ENCODE assay signal across 27 cellular contexts in the genomic region with DNA sequence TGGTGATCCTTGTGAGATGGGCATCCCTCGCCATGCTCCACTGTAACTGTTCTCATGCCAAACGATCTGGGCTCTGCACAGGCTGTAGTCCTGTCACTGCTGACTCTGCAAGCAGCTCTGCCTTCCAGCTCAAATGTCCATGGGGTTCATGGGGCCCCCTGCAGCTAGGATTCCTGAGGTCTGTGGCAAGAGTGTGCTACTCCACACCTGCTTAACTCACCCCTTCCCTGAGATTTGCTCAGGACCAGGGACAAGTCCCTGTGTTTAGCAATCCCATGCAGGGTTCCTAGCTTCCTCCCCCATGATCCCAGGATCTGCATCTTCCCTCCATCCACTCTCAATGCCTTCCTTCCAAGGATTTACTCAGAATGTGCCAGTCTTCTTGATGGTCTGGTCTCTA.
"Had no signal": no experiment of that assay in that cellular context is flagged by ENCODE, and none has a peak within 500 bp of the region (broad histone marks: within the 10 kb centered on the region; RNA-seq: fewer than 3 reads in every experiment).

No MANE protein-coding gene starts in this region.

- H3K4me1 Mint-ChIP-seq: naive thymus-derived CD4-positive, alpha-beta T cell; stimulated activated effector memory CD8-positive, alpha-beta T cell treated with anti-CD3 and anti-CD28 coated beads, Interleukin-12 subunit alpha, Interleukin-12 subunit beta, amount 100 ng/mL, for 72 hours; stimulated activated naive CD8-positive, alpha-beta T cell treated with anti-CD3 and anti-CD28 coated beads, Interleukin-15, amount 100 ng/mL, for 72 hours had no signal

- ATAC-seq: mucosa of descending colon; naive thymus-derived CD4-positive, alpha-beta T cell; pancreas; sciatic nerve; stimulated activated effector memory CD8-positive, alpha-beta T cell treated with anti-CD3 and anti-CD28 coated beads, Interleukin-12 subunit alpha, Interleukin-12 subunit beta, amount 100 ng/mL, for 72 hours; stimulated activated naive CD8-positive, alpha-beta T cell treated with anti-CD3 and anti-CD28 coated beads, Interleukin-15, amount 100 ng/mL, for 72 hours had no signal

- H3K4me1 ChIP-seq: left ventricle myocardium inferior, pancreas, prostate gland, tibial nerve, uterus had no signal

- H3K27me3 ChIP-seq: hepatocyte, pancreas, tibial nerve, uterus had no signal

- H3K36me3 Mint-ChIP-seq: natural killer cell treated with Interleukin-12 subunit alpha and Interleukin-12 subunit beta and Interleukin-15 and Interleukin-18, amount 100 ng/mL, for 72 hours; stimulated activated effector memory CD8-positive, alpha-beta T cell treated with anti-CD3 and anti-CD28 coated beads, Interleukin-12 subunit alpha, Interleukin-12 subunit beta, amount 100 ng/mL, for 72 hours; type B pancreatic cell had no signal

- H3K27ac ChIP-seq: hepatocyte, left ventricle myocardium inferior, pancreas, prostate gland, skin epidermis, tibial nerve, uterus had no signal

- DNase-seq: islet precursor cell; left ventricle myocardium inferior; midbrain; mucosa of descending colon; naive thymus-derived CD4-positive, alpha-beta T cell; nucleus accumbens; pancreas; posterior cingulate gyrus; retina; right cardiac atrium; stimulated activated CD4-positive, alpha-beta T cell treated with anti-CD3 and anti-CD28 coated beads, Interleukin-12 subunit alpha, Interleukin-12 subunit beta, amount 100 ng/mL, for 4 hours; stimulated activated CD4-positive, alpha-beta T cell treated with anti-CD3 and anti-CD28 coated beads, Interleukin-15, amount 100 ng/mL, for 24 hours; stimulated activated CD4-positive, alpha-beta T cell treated with anti-CD3 and anti-CD28 coated beads, Interleukin-2, amount 100 ng/mL, for 24 hours; stimulated activated CD4-positive, alpha-beta T cell treated with anti-CD3 and anti-CD28 coated beads, Interleukin-4, amount 100 ng/mL, for 1 hour; stimulated activated naive CD4-positive, alpha-beta T cell; stimulated activated naive CD8-positive, alpha-beta T cell treated with anti-CD3 and anti-CD28 coated beads, Interleukin-15, amount 100 ng/mL, for 72 hours; substantia nigra; uterus had no signal

- H3K36me3 ChIP-seq: left ventricle myocardium inferior, pancreas, prostate gland, tibial nerve, uterus had no signal

- H3K9me3 Mint-ChIP-seq: type B pancreatic cell had no signal

- H3K4me3 ChIP-seq: hepatocyte, left ventricle myocardium inferior, lung, mucosa of descending colon, pancreas, prostate gland, skin epidermis, tibial nerve, uterus had no signal

- H3K27ac Mint-ChIP-seq: naive thymus-derived CD4-positive, alpha-beta T cell; natural killer cell treated with Interleukin-12 subunit alpha and Interleukin-12 subunit beta and Interleukin-15 and Interleukin-18, amount 100 ng/mL, for 72 hours; stimulated activated effector memory CD8-positive, alpha-beta T cell treated with anti-CD3 and anti-CD28 coated beads, Interleukin-12 subunit alpha, Interleukin-12 subunit beta, amount 100 ng/mL, for 72 hours; stimulated activated naive CD8-positive, alpha-beta T cell treated with anti-CD3 and anti-CD28 coated beads, Interleukin-15, amount 100 ng/mL, for 72 hours; type B pancreatic cell had no signal

- H3K27me3 Mint-ChIP-seq: naive thymus-derived CD4-positive, alpha-beta T cell; natural killer cell treated with Interleukin-12 subunit alpha and Interleukin-12 subunit beta and Interleukin-15 and Interleukin-18, amount 100 ng/mL, for 72 hours; stimulated activated naive CD8-positive, alpha-beta T cell treated with anti-CD3 and anti-CD28 coated beads, Interleukin-15, amount 100 ng/mL, for 72 hours; type B pancreatic cell had no signal

- H3K9me3 ChIP-seq: pancreas, prostate gland, uterus had no signal

- H3K4me3 Mint-ChIP-seq: naive thymus-derived CD4-positive, alpha-beta T cell; natural killer cell treated with Interleukin-12 subunit alpha and Interleukin-12 subunit beta and Interleukin-15 and Interleukin-18, amount 100 ng/mL, for 72 hours; stimulated activated effector memory CD8-positive, alpha-beta T cell treated with anti-CD3 and anti-CD28 coated beads, Interleukin-12 subunit alpha, Interleukin-12 subunit beta, amount 100 ng/mL, for 72 hours; stimulated activated naive CD8-positive, alpha-beta T cell treated with anti-CD3 and anti-CD28 coated beads, Interleukin-15, amount 100 ng/mL, for 72 hours; type B pancreatic cell had no signal
